In the genomic region with DNA sequence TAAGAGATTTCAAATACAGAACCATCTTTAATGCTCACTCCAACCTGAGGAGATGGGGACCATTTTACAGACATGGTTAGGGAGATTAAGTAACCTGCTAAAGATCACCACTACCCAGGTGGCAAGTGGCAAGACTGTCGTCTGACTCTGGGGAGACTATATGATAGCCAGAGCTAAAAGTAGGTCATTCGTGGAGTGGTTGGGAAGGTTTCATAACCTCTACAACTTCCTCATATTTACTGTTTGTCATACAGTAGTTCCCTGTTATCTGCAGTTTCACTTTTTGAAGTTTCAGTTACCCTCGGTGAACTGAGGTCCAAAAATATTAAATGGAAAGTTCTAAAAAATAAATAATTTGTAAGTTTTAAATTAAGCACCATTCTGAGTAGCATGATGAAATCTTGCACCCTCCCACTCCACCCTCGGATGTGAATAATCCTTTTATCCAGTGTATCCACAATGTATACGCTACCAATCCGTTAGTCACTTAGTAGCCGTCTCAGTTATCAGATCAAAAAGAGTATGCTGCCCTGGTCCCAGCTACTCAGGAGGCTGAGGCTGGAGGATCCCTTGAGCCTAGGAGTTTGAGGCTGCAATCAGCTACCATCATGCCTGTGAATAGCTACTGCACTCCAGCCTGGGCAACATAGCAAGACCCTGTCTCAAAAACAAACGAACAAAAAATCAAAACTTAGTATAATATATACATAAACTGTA, we compare ENCODE assay signal across 11 cellular contexts. TPM values are rescaled to one million over a fixed set of nuclear protein-coding genes. Genes with fewer than 3 reads are reported as not detected.
DNase-seq lines count a peak whose midpoint lies in the region; ATAC-seq and TF ChIP-seq lines count a peak whose summit lies in the region.
"Had no signal": no experiment of that assay in that cellular context is flagged by ENCODE, and none has a peak within 500 bp of the region (broad histone marks: within the 10 kb centered on the region; RNA-seq: fewer than 3 reads in every experiment).

No MANE protein-coding gene starts in this region.

- H3K27me3 Mint-ChIP-seq in mesothelial cell of epicardium (ENCODE audit: low read depth) = peaks cover 4% of the 10 kb centered on the region

- H3K9me3 Mint-ChIP-seq in mesothelial cell of epicardium = peaks cover 4% of the 10 kb centered on the region

- WGBS in body of pancreas, 2 donors = 38 to 43% methylated on average over 8 of the region's 8 CpGs
- 48 to 57% methylated on average over 8 of the region's 8 CpGs for WGBS in esophagus squamous epithelium, 2 donors

- peak overlapping the region in 2 of 4 donors; percentile 4 to 34 for H3K27ac ChIP-seq in body of pancreas
- H3K27ac ChIP-seq in esophagus squamous epithelium = no peak overlapping the region
- H3K27ac ChIP-seq: epithelial cell of prostate, RWPE1 had no signal

- DNase-seq in body of pancreas (no peak), ecto neural progenitor cell (ENCODE audit: low spot score) (no peak), mesothelial cell of epicardium (ENCODE audit: low spot score in 2 of 2, unreplicated experiment in 2 of 2) (no peak), esophagus squamous epithelium (lab: John Stamatoyannopoulos, UW) (no peak)
- DNase-seq: activated effector memory CD4-positive, alpha-beta T cell treated with anti-CD3 and anti-CD28 coated beads, Interleukin-2, amount 50 U/mL, for 16 hours had no signal

- H3K4me1 ChIP-seq in body of pancreas = no peaks in the 10 kb centered on the region
- H3K4me1 ChIP-seq in esophagus squamous epithelium = peaks cover 0 to 8% (median 0%) of the 10 kb centered on the region in 3 donors

- H3K36me3 ChIP-seq in body of pancreas (replicated peaks in 1 of 2; ENCODE audit: insufficient read depth in 1 of 2, low read depth in 2 of 2) (no peaks in the 10 kb centered on the region), esophagus squamous epithelium (no peaks in the 10 kb centered on the region)

- peak; percentile 85 for ATAC-seq in GM18498 (IDR thresholded peaks at IDR 0.05; ENCODE audit: unreplicated experiment)
- ATAC-seq in GM21717 (IDR thresholded peaks at IDR 0.05; ENCODE audit: unreplicated experiment) = peak; percentile 90
- ATAC-seq in HG03521 (IDR thresholded peaks at IDR 0.05; ENCODE audit: unreplicated experiment) = peak; percentile 69
- peak; percentile 48 for ATAC-seq in body of pancreas
- no peak for ATAC-seq in HG03439 (IDR thresholded peaks at IDR 0.05; ENCODE audit: unreplicated experiment)

- intact Hi-C loops in body of pancreas (cut with DNase I) (no loop called here), esophagus squamous epithelium (cut with DNase I) (no loop called here)

- TF ChIP-seq CTCF in body of pancreas (IDR thresholded peaks at IDR 0.05) = no peak
- TF ChIP-seq CTCF in mesothelial cell of epicardium (IDR thresholded peaks at IDR 0.05; ENCODE audit: unreplicated experiment) = no peak
- TF ChIP-seq CTCF in esophagus squamous epithelium (IDR thresholded peaks at IDR 0.05) = no peak

- H3K4me3 ChIP-seq in body of pancreas (no peak overlapping the region), esophagus squamous epithelium (peak overlapping the region in 1 of 4 donors; percentile 21)

- H3K36me3 Mint-ChIP-seq in mesothelial cell of epicardium = no peaks in the 10 kb centered on the region

- TF ChIP-seq POLR2A in body of pancreas (IDR thresholded peaks at IDR 0.05) (no peak), esophagus squamous epithelium (IDR thresholded peaks at IDR 0.05) (no peak)

- H3K9me3 ChIP-seq in body of pancreas (no peaks in the 10 kb centered on the region), esophagus squamous epithelium (no peaks in the 10 kb centered on the region)

- H3K4me3 Mint-ChIP-seq in mesothelial cell of epicardium = no peak overlapping the region

- H3K4me1 Mint-ChIP-seq in mesothelial cell of epicardium = peaks cover 10% of the 10 kb centered on the region

- H3K27me3 ChIP-seq in body of pancreas (no peaks in the 10 kb centered on the region), esophagus squamous epithelium (no peaks in the 10 kb centered on the region)

- no peak overlapping the region for H3K27ac Mint-ChIP-seq in mesothelial cell of epicardium

RNA-seq across cellular contexts. Expression of a gene that starts 14.9 kb away (rescaled TPM):
- total RNA-seq in body of pancreas (not detected), mesothelial cell of epicardium (0.13 to 0.59 TPM in 2 of 3 replicates, not detected in the other), esophagus squamous epithelium (1 to 10 TPM in 1 of 4 donors, under 1 TPM in 1, not detected in 2; 0.41 to 2.9 TPM)

RNA-seq across cellular contexts. Expression of a gene that starts 40.4 kb away (rescaled TPM):
- total RNA-seq in body of pancreas = 10 to 100 TPM; 20.0 to 23.7 TPM
- total RNA-seq in mesothelial cell of epicardium = 23.4 to 27.0 TPM (median 24.2 TPM) in 3 replicates
- 10 to 100 TPM in 1 of 4 donors, 1 to 10 TPM in 3; 5.0 to 12.0 (median 5.9) TPM for total RNA-seq in esophagus squamous epithelium
